ENCODE assay signal across 25 cellular contexts in genomic region chr1:51310871-51311613, GRCh38. TPM values are rescaled to one million over a fixed set of nuclear protein-coding genes. Genes with fewer than 3 reads are reported as not detected.
DNase-seq lines count a peak whose midpoint lies in the region; ATAC-seq, FAIRE-seq and TF ChIP-seq lines count a peak whose summit lies in the region.
"Had no signal": no experiment of that assay in that cellular context is flagged by ENCODE, and none has a peak within 500 bp of the region (broad histone marks: within the 10 kb centered on the region; RNA-seq: fewer than 3 reads in every experiment).

No MANE protein-coding gene starts in this region.

- no peak for TF ChIP-seq POLR2A in GM12891 (IDR thresholded peaks at IDR 0.05; ENCODE audit: low read depth, low read length)

- H3K27me3 Mint-ChIP-seq in activated B cell treated with CpG ODN at 0.5 μM for 24 hours (no peaks in the 10 kb centered on the region), chondrocyte (ENCODE audit: low read depth) (no peaks in the 10 kb centered on the region)

- no peak for DNase-seq in GM12891 (ENCODE audit: insufficient read length, low spot score)
- no peak for DNase-seq in activated B cell treated with CpG ODN at 0.5 μM for 24 hours
- DNase-seq in glomerular endothelial cell (ENCODE audit: extremely low read depth, low read depth, low spot score) = peak; percentile 22
- DNase-seq in chondrocyte (ENCODE audit: low spot score) = no peak
- no peak for DNase-seq in NCI-H2171 treated with DMSO at 0.1 percent for 48 hours (lab: John Stamatoyannopoulos, UW)
- DNase-seq: ACHN; activated CD4-positive, alpha-beta T cell treated with anti-CD3 and anti-CD28 coated beads for 4 hours; activated CD8-positive, alpha-beta memory T cell treated with anti-CD3 and anti-CD28 coated beads, Interleukin-2, amount 50 U/mL, for 48 hours; activated effector memory CD4-positive, alpha-beta T cell treated with anti-CD3 and anti-CD28 coated beads, Interleukin-2, amount 50 U/mL, for 16 hours; DMS153; gastrocnemius medialis; HCEC 1CT; left colon; nucleus accumbens; Peyer's patch; stimulated activated naive CD8-positive, alpha-beta T cell treated with anti-CD3 and anti-CD28 coated beads, Interleukin-15, Interleukin-2, amounts not matched to agents 100 U/mL and 50 U/mL, for 24 hours; T1000; transverse colon had no signal

- no peak overlapping the region for H3K9ac ChIP-seq in BLaER1
- H3K9ac ChIP-seq: KMS-11 had no signal

- H3K9me3 ChIP-seq in BLaER1 = no peaks in the 10 kb centered on the region
- H3K9me3 ChIP-seq: gastrocnemius medialis, mucosa of descending colon, Peyer's patch, right atrium auricular region, transverse colon had no signal

- ATAC-seq in activated B cell treated with CpG ODN at 0.5 μM for 24 hours (ENCODE audit: low read depth) = peak; percentile 21
- ATAC-seq in GM18867 (IDR thresholded peaks at IDR 0.05; ENCODE audit: unreplicated experiment) = no peak
- no peak for ATAC-seq in HG02884 (IDR thresholded peaks at IDR 0.05; ENCODE audit: unreplicated experiment)
- ATAC-seq: gastrocnemius medialis; left colon; mucosa of descending colon; stimulated activated naive CD8-positive, alpha-beta T cell treated with anti-CD3 and anti-CD28 coated beads, Interleukin-15, Interleukin-2, amounts not matched to agents 100 U/mL and 50 U/mL, for 24 hours had no signal

- TF ChIP-seq CTCF in activated B cell treated with CpG ODN at 0.5 μM for 24 hours (IDR thresholded peaks at IDR 0.05) (no peak), chondrocyte (IDR thresholded peaks at IDR 0.05) (no peak)

- intact Hi-C loops in activated B cell treated with CpG ODN at 0.5 μM for 24 hours (cut with micrococcal nuclease) = no loop called here

- no peak overlapping the region for H3K27ac ChIP-seq in BLaER1
- H3K27ac ChIP-seq: gastrocnemius medialis, KMS-11, Peyer's patch, right atrium auricular region, SK-N-MC, transverse colon had no signal

- H3K27me3 ChIP-seq in BLaER1 = no peaks in the 10 kb centered on the region
- H3K27me3 ChIP-seq: gastrocnemius medialis, Peyer's patch, right atrium auricular region, transverse colon had no signal

- peak overlapping the region; percentile 72 for H3K4me2 ChIP-seq in BLaER1
- H3K4me2 ChIP-seq: KMS-11 had no signal

- H3K4me3 ChIP-seq in BLaER1 = no peak overlapping the region
- H3K4me3 ChIP-seq: gastrocnemius medialis, mucosa of descending colon, Peyer's patch, right atrium auricular region, SK-N-MC, transverse colon had no signal

- no peak overlapping the region for H3K27ac Mint-ChIP-seq in activated B cell treated with CpG ODN at 0.5 μM for 24 hours
- H3K27ac Mint-ChIP-seq in chondrocyte (ENCODE audit: unreplicated experiment) = no peak overlapping the region

- H3K4me3 Mint-ChIP-seq in activated B cell treated with CpG ODN at 0.5 μM for 24 hours = no peak overlapping the region
- H3K4me3 Mint-ChIP-seq in chondrocyte (ENCODE audit: unreplicated experiment) = no peak overlapping the region

- H3K4me1 Mint-ChIP-seq in activated B cell treated with CpG ODN at 0.5 μM for 24 hours = peaks cover 14% of the 10 kb centered on the region
- H3K4me1 Mint-ChIP-seq in chondrocyte (ENCODE audit: low read depth) = peaks cover 22% of the 10 kb centered on the region

- POLR2A ChIA-PET in activated B cell treated with CpG ODN at 0.5 μM for 24 hours (lab: Charles Lee) = no interaction called here

- H3K36me3 ChIP-seq in BLaER1 = no peaks in the 10 kb centered on the region
- H3K36me3 ChIP-seq: gastrocnemius medialis, Peyer's patch, right atrium auricular region, transverse colon had no signal

- H3K4me1 ChIP-seq in BLaER1 = peaks cover 23% of the 10 kb centered on the region
- H3K4me1 ChIP-seq: gastrocnemius medialis, right atrium auricular region had no signal

- no peaks in the 10 kb centered on the region for H4K20me1 ChIP-seq in BLaER1

- CTCF ChIA-PET in activated B cell treated with CpG ODN at 0.5 μM for 24 hours (lab: Charles Lee) = no interaction called here

- FAIRE-seq in GM12891 (lab: Jason Lieb, UNC) = peak; percentile 69

- no peaks in the 10 kb centered on the region for H3K9me3 Mint-ChIP-seq in activated B cell treated with CpG ODN at 0.5 μM for 24 hours
- H3K9me3 Mint-ChIP-seq in chondrocyte (ENCODE audit: low read depth) = no peaks in the 10 kb centered on the region

- H3K36me3 Mint-ChIP-seq in activated B cell treated with CpG ODN at 0.5 μM for 24 hours (ENCODE audit: low read depth) (no peaks in the 10 kb centered on the region), chondrocyte (ENCODE audit: low read depth) (no peaks in the 10 kb centered on the region)

TF ChIP-seq in GM12891, 5 proteins besides CTCF, POLR2A, EP300 and RAD21:
- TF ChIP-seq POU2F2 (IDR thresholded peaks at IDR 0.05; ENCODE audit: low read depth, low read length) (no peak), PAX5 (IDR thresholded peaks at IDR 0.05; ENCODE audit: insufficient read depth, low read length, severe bottlenecking) (no peak), SPI1 (IDR thresholded peaks at IDR 0.05; ENCODE audit: low read depth, low read length) (no peak), POLR2AphosphoS5 (IDR thresholded peaks at IDR 0.05; ENCODE audit: low read depth, low read length) (no peak), TAF1 (IDR thresholded peaks at IDR 0.05; ENCODE audit: low read depth, low read length) (no peak)

RNA-seq across cellular contexts. Expression of gene TTC39A, which starts 19.3 kb away (rescaled TPM):
- 1.6 TPM for polyA plus RNA-seq in GM12891 (2012; ENCODE audit: low read depth, missing spikeins)
- 0.38 TPM in 1 of 2 replicates, not detected in the other for total RNA-seq in activated B cell treated with CpG ODN at 0.5 μM for 24 hours
- total RNA-seq in glomerular endothelial cell = 2.6 and 7.2 TPM in 2 replicates
- 1.4 to 4.0 TPM (median 2.3 TPM) in 3 replicates for total RNA-seq in chondrocyte
